22 cellular contexts compared by ENCODE assay signal in the genomic region with DNA sequence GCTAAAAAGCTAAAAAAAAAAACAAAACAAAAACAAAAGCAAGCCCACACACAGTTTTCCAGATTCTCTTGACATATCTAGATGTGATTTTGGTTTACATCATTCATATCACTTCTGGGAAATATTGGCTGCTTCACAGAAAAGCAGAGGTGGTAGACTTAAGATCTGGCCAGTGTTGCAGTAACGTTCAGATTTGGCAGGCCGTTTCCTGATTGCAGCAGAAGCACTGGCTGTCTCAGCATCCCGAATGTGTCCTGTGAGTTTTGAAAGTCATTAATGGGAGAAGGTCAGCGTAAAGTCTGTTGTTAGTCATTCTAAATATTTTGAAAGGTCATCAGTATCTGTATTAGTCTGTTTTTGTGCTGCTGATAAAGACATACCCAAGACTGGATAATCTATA.
DNase-seq lines count a peak whose midpoint lies in the region; ATAC-seq and TF ChIP-seq lines count a peak whose summit lies in the region.
"Had no signal": no experiment of that assay in that cellular context is flagged by ENCODE, and none has a peak within 500 bp of the region (broad histone marks: within the 10 kb centered on the region; RNA-seq: fewer than 3 reads in every experiment).

No MANE protein-coding gene starts in this region.

- H3K36me3 ChIP-seq in ACC112 (ENCODE audit: insufficient read depth, low read length) (no peaks in the 10 kb centered on the region), IMR-90 (ENCODE audit: control insufficient read depth, insufficient read depth, low read length) (no peaks in the 10 kb centered on the region)
- H3K36me3 ChIP-seq: colonic mucosa, gastrocnemius medialis, pancreas, thoracic aorta had no signal

- H3K4ac ChIP-seq in IMR-90 (ENCODE audit: low read depth, low read length) = peak overlapping the region; percentile 83

- H3K23ac ChIP-seq in IMR-90 (ENCODE audit: low read depth, low read length) = peak overlapping the region; percentile 31; the same call in 1 of the 2 replicates

- H3K9ac ChIP-seq in IMR-90 (ENCODE audit: low read depth, low read length) = no peak overlapping the region

- TF ChIP-seq CTCF in IMR-90 (conservative IDR thresholded peaks at IDR 0.05; ENCODE audit: low read depth, low read length) (no peak), cardiac fibroblast (IDR thresholded peaks at IDR 0.05; ENCODE audit: low read depth, low read length) (no peak)

- peak overlapping the region; percentile 59; the same call in 1 of the 2 replicates for H3K4me2 ChIP-seq in IMR-90 (ENCODE audit: low read depth, low read length)

- TF ChIP-seq RAD21 in IMR-90 (IDR thresholded peaks at IDR 0.05; ENCODE audit: low read length) = no peak

- H3K9me3 ChIP-seq in IMR-90 (ENCODE audit: control insufficient read depth, insufficient read depth, low read length) = no peaks in the 10 kb centered on the region
- H3K9me3 ChIP-seq: body of pancreas, colonic mucosa, gastrocnemius medialis, pancreas, thoracic aorta had no signal

- peak overlapping the region; percentile 32 for H3K56ac ChIP-seq in IMR-90 (ENCODE audit: extremely low read depth, insufficient read depth, low read length)

- no peaks in the 10 kb centered on the region for H3K79me1 ChIP-seq in IMR-90 (ENCODE audit: low read depth in 1 of 2, low read length in 2 of 2)

- intact Hi-C loops in IMR-90 (cut with micrococcal nuclease) = loop anchor here (10.0 kb wide), 1 partner anchor 348 kb away; no protein-coding TSS in a partner anchor

- H4K20me1 ChIP-seq in IMR-90 (ENCODE audit: insufficient read depth, low read length) = no peaks in the 10 kb centered on the region

- H2AK9ac ChIP-seq in IMR-90 (replicated peaks; ENCODE audit: low read depth, low read length, poor library complexity) = no peak overlapping the region

- peak overlapping the region; percentile 76 for H2BK120ac ChIP-seq in IMR-90 (ENCODE audit: low read depth, low read length)

- POLR2A ChIA-PET in IMR-90 (lab: Charles Lee; ENCODE audit: unreplicated experiment) = no interaction called here

- H2AFZ ChIP-seq in ACC112 (ENCODE audit: low read length, unreplicated experiment) (peak overlapping the region; percentile 81), IMR-90 (replicated peaks; ENCODE audit: low read length, poor library complexity) (no peak overlapping the region)

- H3K79me2 ChIP-seq in ACC112 (ENCODE audit: control insufficient read depth, insufficient read depth, low read length, unreplicated experiment) = no peaks in the 10 kb centered on the region

- CTCF ChIA-PET in IMR-90 (lab: Yijun Ruan, JAX) = no interaction called here

- H3K14ac ChIP-seq in IMR-90 (replicated peaks; ENCODE audit: low read depth, low read length) = peak overlapping the region; percentile 36; the same call in 1 of the 2 replicates

- WGBS in IMR-90 (ENCODE audit: extremely low coverage in 2 of 2, insufficient read length in 1 of 2), 2 experiments = 10% methylated on average over 2 of the region's 4 CpGs; no CpG with 5 or more reads in 1 of the 2 experiments

- in situ Hi-C loops in IMR-90 (cut with MboI; ENCODE audit: low sequenced_read_pairs) = no loop called here

- peak overlapping the region; percentile 84 for H3K18ac ChIP-seq in IMR-90 (ENCODE audit: low read depth, low read length)

- H3K4me3 ChIP-seq in ACC112 (ENCODE audit: low read depth, low read length) (peak overlapping the region; percentile 20), IMR-90 (ENCODE audit: insufficient read depth, low read depth, low read length) (no peak overlapping the region), cardiac fibroblast (replicated peaks in 1 of 2; ENCODE audit: low read depth in 2 of 2, low read length in 2 of 2) (no peak overlapping the region)
- H3K4me3 ChIP-seq: body of pancreas, colonic mucosa, gastrocnemius medialis, pancreas, thoracic aorta had no signal

- H3K27me3 ChIP-seq in ACC112 (ENCODE audit: insufficient read depth, low read length) = no peaks in the 10 kb centered on the region
- H3K27me3 ChIP-seq in IMR-90 (ENCODE audit: control insufficient read depth, insufficient read depth, low read length) = no peaks in the 10 kb centered on the region
- H3K27me3 ChIP-seq: body of pancreas, colonic mucosa, gastrocnemius medialis, pancreas had no signal

- TF ChIP-seq POLR2A in IMR-90 (IDR thresholded peaks at IDR 0.05; ENCODE audit: low read depth, low read length) = no peak

- dilution Hi-C loops in IMR-90 (cut with HindIII; ENCODE audit: low sequenced_read_pairs, unreplicated experiment) = no loop called here

- H2BK5ac ChIP-seq in IMR-90 (ENCODE audit: low read depth, low read length, poor library complexity, severe bottlenecking) = peak overlapping the region; percentile 99

- BruUV-seq in IMR-90 (replicated peaks; lab: Mats Ljungman, UMichigan) = no TSS peak

- peak overlapping the region; percentile 11 to 46 for H4K8ac ChIP-seq in IMR-90 (ENCODE audit: low read depth in 2 of 2, low read length in 2 of 2)

- H3K4me1 ChIP-seq in ACC112 (ENCODE audit: control insufficient read depth, insufficient read depth, low read length, unreplicated experiment) = peaks cover 34% of the 10 kb centered on the region
- H3K4me1 ChIP-seq in IMR-90 (ENCODE audit: control insufficient read depth, insufficient read depth, low read length) = peaks cover 7% of the 10 kb centered on the region
- H3K4me1 ChIP-seq: body of pancreas, colonic mucosa, gastrocnemius medialis, pancreas had no signal

- peak overlapping the region; percentile 98 for H3K27ac ChIP-seq in ACC112 (ENCODE audit: low read depth, low read length)
- peak overlapping the region; percentile 77 for H3K27ac ChIP-seq in IMR-90 (ENCODE audit: insufficient read depth, low read length)
- H3K27ac ChIP-seq: body of pancreas, colonic mucosa, gastrocnemius medialis, pancreas, thoracic aorta had no signal

- H3K9me1 ChIP-seq in IMR-90 (ENCODE audit: insufficient read depth, low read length) = 0 out of 2 replicates have a peak, but pooled peaks cover 2% of the 10 kb centered on the region

- H2BK15ac ChIP-seq in IMR-90 (ENCODE audit: low read depth, low read length) = peak overlapping the region; percentile 13

- DNase-seq in IMR-90 (peak; percentile 52), cardiac fibroblast (ENCODE audit: low read depth in 2 of 2) (peak; percentile 77 to 89), iris pigment epithelial cell (ENCODE audit: low read depth) (peak; percentile 81), NCI-H2196 (lab: John Stamatoyannopoulos, UW; ENCODE audit: unreplicated experiment) (no peak), DMS79 treated with DMSO at 0.1 percent for 48 hours (lab: John Stamatoyannopoulos, UW) (no peak)
- DNase-seq in activated CD8-positive, alpha-beta memory T cell treated with anti-CD3 and anti-CD28 coated beads for 24 hours = no peak
- DNase-seq: activated CD4-positive, alpha-beta T cell treated with anti-CD3 and anti-CD28 coated beads, Interleukin-2, amount 10 ng/mL, durations not matched to agents 7 days and 5 days; CD4-positive, CD25-positive, alpha-beta regulatory T cell; colonic mucosa; gastrocnemius medialis; natural killer cell; NCI-H1436; pancreas; SIG-M5; stimulated activated CD4-positive, alpha-beta T cell treated with anti-CD3 and anti-CD28 coated beads, Interleukin-1b, Interleukin-23, amount 100 ng/mL, for 48 hours; stimulated activated naive CD4-positive, alpha-beta T cell had no signal

- peak overlapping the region; percentile 65 for H4K91ac ChIP-seq in IMR-90 (ENCODE audit: insufficient read depth, low read depth, low read length)

- peak; percentile 13; the same call in 1 of the 2 replicates for ATAC-seq in IMR-90 (ENCODE audit: low read depth)
- ATAC-seq in GM21423 (IDR thresholded peaks at IDR 0.05; ENCODE audit: unreplicated experiment) = no peak
- ATAC-seq: activated T-helper 17 cell treated with anti-CD3 and anti-CD28 coated beads, Interleukin-2, amount 50 U/mL, for 72 hours; body of pancreas; gastrocnemius medialis; natural killer cell; sciatic nerve had no signal

- H4K5ac ChIP-seq in IMR-90 (ENCODE audit: low read depth, low read length) = peak overlapping the region; percentile 60; the same call in 1 of the 2 replicates

- peak overlapping the region; percentile 85 for H2BK20ac ChIP-seq in IMR-90 (ENCODE audit: low read depth, low read length)

- peak overlapping the region; percentile 33 for H2AK5ac ChIP-seq in IMR-90 (ENCODE audit: low read depth, low read length)

TF ChIP-seq in IMR-90, 13 proteins besides CTCF, POLR2A, EP300 and RAD21:
- no peak for TF ChIP-seq MAFK (IDR thresholded peaks at IDR 0.05; ENCODE audit: low read depth, low read length)
- no peak for TF ChIP-seq SMC3 (IDR thresholded peaks at IDR 0.05; ENCODE audit: low read depth, low read length)
- TF ChIP-seq, protein P1, sequence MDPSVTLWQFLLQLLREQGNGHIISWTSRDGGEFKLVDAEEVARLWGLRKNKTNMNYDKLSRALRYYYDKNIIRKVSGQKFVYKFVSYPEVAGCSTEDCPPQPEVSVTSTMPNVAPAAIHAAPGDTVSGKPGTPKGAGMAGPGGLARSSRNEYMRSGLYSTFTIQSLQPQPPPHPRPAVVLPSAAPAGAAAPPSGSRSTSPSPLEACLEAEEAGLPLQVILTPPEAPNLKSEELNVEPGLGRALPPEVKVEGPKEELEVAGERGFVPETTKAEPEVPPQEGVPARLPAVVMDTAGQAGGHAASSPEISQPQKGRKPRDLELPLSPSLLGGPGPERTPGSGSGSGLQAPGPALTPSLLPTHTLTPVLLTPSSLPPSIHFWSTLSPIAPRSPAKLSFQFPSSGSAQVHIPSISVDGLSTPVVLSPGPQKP (IDR thresholded peaks at IDR 0.05; ENCODE audit: borderline replicate concordance, low read depth, low read length) = no peak
- no peak for TF ChIP-seq RCOR1 (IDR thresholded peaks at IDR 0.05; ENCODE audit: insufficient replicate concordance, low read length)
- no peak for TF ChIP-seq RFX5 (IDR thresholded peaks at IDR 0.05; ENCODE audit: low read depth, low read length)
- TF ChIP-seq CHD1 (IDR thresholded peaks at IDR 0.05; ENCODE audit: low read depth, low read length) = no peak
- no peak for TF ChIP-seq BHLHE40 (IDR thresholded peaks at IDR 0.05; ENCODE audit: low read depth, low read length)
- no peak for TF ChIP-seq CEBPB (IDR thresholded peaks at IDR 0.05; ENCODE audit: low read depth, low read length)
- no peak for TF ChIP-seq NFE2L2 (IDR thresholded peaks at IDR 0.05; ENCODE audit: low read depth, low read length)
- TF ChIP-seq, protein P2, sequence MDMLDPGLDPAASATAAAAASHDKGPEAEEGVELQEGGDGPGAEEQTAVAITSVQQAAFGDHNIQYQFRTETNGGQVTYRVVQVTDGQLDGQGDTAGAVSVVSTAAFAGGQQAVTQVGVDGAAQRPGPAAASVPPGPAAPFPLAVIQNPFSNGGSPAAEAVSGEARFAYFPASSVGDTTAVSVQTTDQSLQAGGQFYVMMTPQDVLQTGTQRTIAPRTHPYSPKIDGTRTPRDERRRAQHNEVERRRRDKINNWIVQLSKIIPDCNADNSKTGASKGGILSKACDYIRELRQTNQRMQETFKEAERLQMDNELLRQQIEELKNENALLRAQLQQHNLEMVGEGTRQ (IDR thresholded peaks at IDR 0.05; ENCODE audit: low read depth, low read length) = no peak
- no peak for TF ChIP-seq MAZ (IDR thresholded peaks at IDR 0.05; ENCODE audit: borderline replicate concordance, low read depth, low read length)

Comparison
In these comparisons a context has a peak if more than half of its experiments do, and no peak if none do; other contexts are left out.
1. DNase-seq: peak in IMR-90 (single experiment), cardiac fibroblast (2 of 2) and iris pigment epithelial cell (single experiment); none in NCI-H2196 (single experiment), DMS79 treated with DMSO at 0.1 percent for 48 hours (single experiment) and activated CD8-positive, alpha-beta memory T cell treated with anti-CD3 and anti-CD28 coated beads for 24 hours (single experiment).